ENCODE assay signal across 24 cellular contexts in genomic region chr6:46234700-46235099, GRCh38.
DNase-seq lines count a peak whose midpoint lies in the region; ATAC-seq, FAIRE-seq and TF ChIP-seq lines count a peak whose summit lies in the region.
"Had no signal": no experiment of that assay in that cellular context is flagged by ENCODE, and none has a peak within 500 bp of the region (broad histone marks: within the 10 kb centered on the region; RNA-seq: fewer than 3 reads in every experiment).

No MANE protein-coding gene starts in this region.

- intact Hi-C loops in heart left ventricle (cut with DNase I), result no loop called here
- intact Hi-C loops in testis (cut with DNase I; ENCODE audit: low total_unique reads), result no loop called here
- intact Hi-C loops in sciatic nerve (cut with DNase I), result no loop called here

- H3K27ac ChIP-seq in heart left ventricle (peak overlapping the region; percentile 2 to 76 (median 54)), testis (peak overlapping the region; percentile 67 to 83), substantia nigra (ENCODE audit: low read depth, low read length, poor library complexity, severe bottlenecking) (no peak overlapping the region)
- H3K27ac ChIP-seq: GM23248, SJCRH30 had no signal

- H3K9me3 ChIP-seq in heart left ventricle (peaks cover 0 to 6% (median 0%) of the 10 kb centered on the region in 12 donors), testis (no peaks in the 10 kb centered on the region)
- H3K9me3 ChIP-seq: Caco-2, MG63, SJCRH30 had no signal

- 46 to 61% (median 58%) methylated on average over 3 of the region's 3 CpGs for WGBS in heart left ventricle, 4 donors
- 88% methylated on average over 3 of the region's 3 CpGs for WGBS in testis, 2 donors

- DNase-seq in GM12891 (ENCODE audit: insufficient read length, low spot score), result no peak
- DNase-seq in heart left ventricle, result no peak
- peak; percentile 16 for DNase-seq in myocyte (ENCODE audit: low read depth)
- DNase-seq in testis, result no peak
- DNase-seq in NCI-H774 (lab: John Stamatoyannopoulos, UW), result no peak
- no peak for DNase-seq in sciatic nerve (ENCODE audit: low spot score)
- no peak for DNase-seq in substantia nigra (lab: John Stamatoyannopoulos, UW)
- no peak for DNase-seq in stimulated activated CD4-positive, alpha-beta T cell treated with anti-CD3 and anti-CD28 coated beads, Interleukin-2, amount 100 ng/mL, for 48 hours
- DNase-seq: Caco-2; CD4-positive, CD25-positive, alpha-beta regulatory T cell; DMS 273 treated with DMSO at 0.1 percent for 48 hours; DMS79 treated with DMSO at 0.1 percent for 48 hours; GM23248; H9; HFFc6; MG63; NCI-H1417 treated with DMSO at 0.1 percent for 48 hours; NCI-H187; NCI-H446 treated with DMSO at 0.1 percent for 48 hours; NCI-H526 treated with DMSO at 0.1 percent for 48 hours; SJCRH30 had no signal

- H3K4me1 ChIP-seq in heart left ventricle (peaks cover 0 to 50% (median 17%) of the 10 kb centered on the region in 12 donors), testis (peaks cover 3% of the 10 kb centered on the region)
- H3K4me1 ChIP-seq: Caco-2, SJCRH30 had no signal

- no peaks in the 10 kb centered on the region for H3K27me3 ChIP-seq in heart left ventricle
- H3K27me3 ChIP-seq in testis, result no peaks in the 10 kb centered on the region
- H3K27me3 ChIP-seq: MG63 had no signal

- ATAC-seq in heart left ventricle (peak in 3 of 4 donors; percentile 16 to 62 (median 52)), sciatic nerve (no peak)
- ATAC-seq: GM12878, Panc1 had no signal

- peaks cover 0 to 11% (median 0%) of the 10 kb centered on the region in 9 donors for H3K36me3 ChIP-seq in heart left ventricle
- H3K36me3 ChIP-seq in testis (ENCODE audit: low read depth, missing control alignments), result no peaks in the 10 kb centered on the region
- H3K36me3 ChIP-seq: MG63, SJCRH30 had no signal

- no peak for TF ChIP-seq CTCF in heart left ventricle (IDR thresholded peaks at IDR 0.05)
- TF ChIP-seq CTCF in testis (IDR thresholded peaks at IDR 0.05), result no peak

- peak; percentile 33 for FAIRE-seq in GM12891 (lab: Jason Lieb, UNC)
- FAIRE-seq: A204.1, GM12878 had no signal

- no peak for TF ChIP-seq POLR2A in GM12891 (IDR thresholded peaks at IDR 0.05; ENCODE audit: low read depth, low read length)
- TF ChIP-seq POLR2A in heart left ventricle (IDR thresholded peaks at IDR 0.05), result no peak
- no peak for TF ChIP-seq POLR2A in testis (IDR thresholded peaks at IDR 0.05)

- H3K4me3 ChIP-seq in heart left ventricle (no peak overlapping the region), testis (no peak overlapping the region)
- H3K4me3 ChIP-seq: GM12878, GM23248, MG63, SJCRH30 had no signal

TF ChIP-seq in GM12891, 5 proteins besides CTCF, POLR2A, EP300 and RAD21:
- TF ChIP-seq POU2F2 (IDR thresholded peaks at IDR 0.05; ENCODE audit: low read depth, low read length), result no peak
- TF ChIP-seq TAF1 (IDR thresholded peaks at IDR 0.05; ENCODE audit: low read depth, low read length), result no peak
- no peak for TF ChIP-seq POLR2AphosphoS5 (IDR thresholded peaks at IDR 0.05; ENCODE audit: low read depth, low read length)
- no peak for TF ChIP-seq SPI1 (IDR thresholded peaks at IDR 0.05; ENCODE audit: low read depth, low read length)
- TF ChIP-seq PAX5 (IDR thresholded peaks at IDR 0.05; ENCODE audit: insufficient read depth, low read length, severe bottlenecking), result no peak
